Comparison of ENCODE assay signal across 8 cellular contexts in the genomic region with DNA sequence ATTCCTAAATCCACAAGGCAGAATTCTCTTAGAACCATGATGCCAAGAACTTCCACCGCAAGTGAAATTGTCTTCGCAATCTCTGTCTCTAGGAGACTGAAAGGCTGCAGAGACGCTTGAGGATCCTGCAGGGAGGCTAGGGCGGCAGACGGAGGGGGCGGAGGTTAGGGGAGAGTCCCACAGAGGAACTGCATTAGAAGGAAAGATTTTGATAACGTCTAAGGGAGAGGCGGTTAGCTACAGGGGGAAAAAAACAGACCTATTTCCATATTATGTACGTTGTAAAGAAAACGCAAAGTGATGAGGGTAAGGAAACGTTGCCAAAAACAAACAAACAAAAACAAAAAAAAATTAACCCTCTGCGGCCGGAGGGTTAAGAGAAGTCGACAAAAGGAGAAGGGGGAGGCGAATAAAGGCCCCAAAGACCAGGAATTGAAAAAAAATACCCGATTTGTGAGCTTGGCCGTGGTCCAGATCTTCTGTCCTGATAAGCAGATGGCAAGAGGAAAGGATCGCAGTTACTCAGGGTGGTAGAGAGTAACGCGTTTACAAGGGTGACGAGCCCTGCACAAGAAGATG. TPM values are rescaled to one million over a fixed set of nuclear protein-coding genes. Genes with fewer than 3 reads are reported as not detected.
DNase-seq lines count a peak whose midpoint lies in the region; TF ChIP-seq lines count a peak whose summit lies in the region.

No MANE protein-coding gene starts in this region.

- H3K9me3 ChIP-seq in GM23248 (ENCODE audit: low read depth) (no peaks in the 10 kb centered on the region), sigmoid colon (no peaks in the 10 kb centered on the region)

- H3K4me3 ChIP-seq in GM23248 (peak overlapping the region; percentile 95), sigmoid colon (peak overlapping the region; percentile 59 to 86 (median 72))

- H3K27me3 ChIP-seq in GM23248 (replicated peaks; ENCODE audit: insufficient read depth): no peaks in the 10 kb centered on the region
- no peaks in the 10 kb centered on the region for H3K27me3 ChIP-seq in sigmoid colon

- in situ Hi-C loops in G401 (cut with HindIII; ENCODE audit: low sequenced_read_pairs) (no loop called here), GM23248 (cut with MboI) (no loop called here)

- no peak for TF ChIP-seq CTCF in sigmoid colon (IDR thresholded peaks at IDR 0.05)

- DNase-seq in G401 (ENCODE audit: low spot score): peak; percentile 73
- peak; percentile 85 for DNase-seq in GM23248
- peak; percentile 64 to 84 for DNase-seq in Kasumi-1 (lab: John Stamatoyannopoulos, UW)
- peak; percentile 23 to 60 (median 52) for DNase-seq in T-helper 1 cell
- DNase-seq in anterior cingulate cortex (lab: John Stamatoyannopoulos, UW): peak in 36 of 58 donors; percentile 0 to 60 (median 22)
- peak; percentile 13 to 27 for DNase-seq in hippocampal formation (lab: John Stamatoyannopoulos, UW)
- DNase-seq in sigmoid colon: peak; percentile 82
- no peak for DNase-seq in HPDE6-E6E7 (ENCODE audit: extremely low spot score)

- H3K36me3 ChIP-seq in GM23248 (ENCODE audit: low read depth) (no peaks in the 10 kb centered on the region), sigmoid colon (no peaks in the 10 kb centered on the region)

- peak overlapping the region; percentile 98 for H3K4me2 ChIP-seq in GM23248 (ENCODE audit: unreplicated experiment)

- H3K27ac ChIP-seq in GM23248: peak overlapping the region; percentile 90
- H3K27ac ChIP-seq in sigmoid colon: peak overlapping the region; percentile 91 to 94 (median 92)

- H4K20me1 ChIP-seq in GM23248 (ENCODE audit: insufficient read depth): no peaks in the 10 kb centered on the region; the same call in 1 of the 2 replicates

- WGBS in GM23248 (ENCODE audit: low coverage in 1 of 2, low lambda C conversion rate in 2 of 2, missing lambda C conversion rate in 2 of 2), 2 experiments: 1% methylated on average over 19 to 21 of the region's 21 CpGs
- WGBS in sigmoid colon, 2 donors: 0% methylated on average over 21 of the region's 21 CpGs

- peaks cover 95% of the 10 kb centered on the region for H3K79me2 ChIP-seq in GM23248 (ENCODE audit: insufficient read depth)

- no peaks in the 10 kb centered on the region for H3K9me2 ChIP-seq in GM23248 (ENCODE audit: insufficient read depth)

- intact Hi-C loops in sigmoid colon (cut with DNase I): loop anchor here (1.0 to 5.0 kb wide), 3 partner anchors 49 to 173 kb away; a partner anchor contains a TSS

- peak overlapping the region; percentile 89 for H2AFZ ChIP-seq in GM23248

- no peak for TF ChIP-seq EP300 in sigmoid colon (IDR thresholded peaks at IDR 0.05)

- TF ChIP-seq POLR2A in sigmoid colon (IDR thresholded peaks at IDR 0.05): no peak

- peaks cover 40% of the 10 kb centered on the region for H3K4me1 ChIP-seq in GM23248 (ENCODE audit: insufficient read depth)
- peaks cover 0 to 62% (median 51%) of the 10 kb centered on the region in 4 donors for H3K4me1 ChIP-seq in sigmoid colon

- peak overlapping the region; percentile 93 for H3K9ac ChIP-seq in GM23248

- peaks cover 28% of the 10 kb centered on the region for H3F3A ChIP-seq in GM23248 (ENCODE audit: insufficient read depth)

RNA-seq across cellular contexts. Expression of a gene that starts 0.5 kb away (rescaled TPM):
- 0.68 and 2.7 TPM in 2 replicates for total RNA-seq in G401 (2014; rRNA removed; shearing (Covaris generic))
- 10.3 and 11.9 TPM in 2 replicates for total RNA-seq in GM23248 (2014; rRNA removed; shearing (Covaris generic))
- polyA plus RNA-seq in GM23248 (2016; fragmentation: Nextera tagmentation; extraction: Ambion mirVana): 10.9 and 13.1 TPM in 2 replicates
- 10 to 100 TPM in 2 of 4 donors, 1 to 10 TPM in 2; 9.0 to 16.5 (median 11.3) TPM for total RNA-seq in sigmoid colon
- polyA plus RNA-seq in sigmoid colon: 1 to 10 TPM; 3.0 to 4.0 (median 3.9) TPM

RNA-seq across cellular contexts. Expression of a gene that starts 0.8 kb away (rescaled TPM):
- 4.4 and 6.8 TPM in 2 replicates for total RNA-seq in G401 (2014; rRNA removed; shearing (Covaris generic))
- 12.2 and 14.4 TPM in 2 replicates for total RNA-seq in GM23248 (2014; rRNA removed; shearing (Covaris generic))
- 8.7 and 10.5 TPM in 2 replicates for polyA plus RNA-seq in GM23248 (2016; fragmentation: Nextera tagmentation; extraction: Ambion mirVana)
- 10 to 100 TPM; 14.3 to 27.1 (median 19.8) TPM for total RNA-seq in sigmoid colon
- 1 to 10 TPM; 2.8 to 4.9 (median 3.0) TPM for polyA plus RNA-seq in sigmoid colon
